Comparison of ENCODE assay signal across 23 cellular contexts in genomic region chr3:19749448-19750017, GRCh38.
"Had no signal": no experiment of that assay in that cellular context is flagged by ENCODE, and none has a peak within 500 bp of the region (broad histone marks: within the 10 kb centered on the region; RNA-seq: fewer than 3 reads in every experiment).

No MANE protein-coding gene starts in this region.

- DNase-seq: caudate nucleus; effector CD4-positive, alpha-beta T cell; endodermal cell; erythroblast; foreskin keratinocyte; head of caudate nucleus; hippocampal formation; mesenchymal stem cell; midbrain; retina; sigmoid colon; stimulated activated CD4-positive, alpha-beta T cell treated with anti-CD3 and anti-CD28 coated beads, Interleukin-12 subunit alpha, Interleukin-12 subunit beta, amount 100 ng/mL, for 4 hours; stimulated activated CD4-positive, alpha-beta T cell treated with anti-CD3 and anti-CD28 coated beads, Interleukin-2, amount 100 ng/mL, for 48 hours; testis had no signal

- H3K4me1 ChIP-seq: foreskin keratinocyte, left lung, parathyroid adenoma, psoas muscle, sigmoid colon, testis, tibial nerve had no signal

- H3K4me1 Mint-ChIP-seq: endodermal cell had no signal

- H3K27me3 Mint-ChIP-seq: natural killer cell treated with Interleukin-12 subunit alpha and Interleukin-12 subunit beta and Interleukin-15 and Interleukin-18, amount 100 ng/mL, for 72 hours had no signal

- H3K4me3 Mint-ChIP-seq: endodermal cell; natural killer cell treated with Interleukin-12 subunit alpha and Interleukin-12 subunit beta and Interleukin-15 and Interleukin-18, amount 100 ng/mL, for 72 hours; stimulated activated naive CD8-positive, alpha-beta T cell treated with anti-CD3 and anti-CD28 coated beads, Interleukin-15, Interleukin-2, amounts not matched to agents 100 ng/mL and 50 ng/mL, for 24 hours had no signal

- H3K79me2 ChIP-seq: parathyroid adenoma had no signal

- H3K36me3 ChIP-seq: left lung, sigmoid colon, tibial nerve had no signal

- H3K36me3 Mint-ChIP-seq: natural killer cell treated with Interleukin-12 subunit alpha and Interleukin-12 subunit beta and Interleukin-15 and Interleukin-18, amount 100 ng/mL, for 72 hours had no signal

- H3K9me3 ChIP-seq: psoas muscle, sigmoid colon, testis had no signal

- H3K27me3 ChIP-seq: foreskin keratinocyte, left lung, sigmoid colon, testis, tibial nerve had no signal

- H3K9me3 Mint-ChIP-seq: stimulated activated naive CD8-positive, alpha-beta T cell treated with anti-CD3 and anti-CD28 coated beads, Interleukin-15, Interleukin-2, amounts not matched to agents 100 ng/mL and 50 ng/mL, for 24 hours had no signal

- H3K4me3 ChIP-seq: coronary artery, left lung, lung, psoas muscle, sigmoid colon, skin epidermis, testis, tibial nerve had no signal

- ATAC-seq: foreskin keratinocyte, left lung, psoas muscle had no signal

- H2AFZ ChIP-seq: parathyroid adenoma had no signal

- H3K27ac ChIP-seq: coronary artery, foreskin keratinocyte, left lung, parathyroid adenoma, psoas muscle, sigmoid colon, skin epidermis, testis, tibial nerve had no signal

- H3K9ac ChIP-seq: parathyroid adenoma had no signal

- H3K27ac Mint-ChIP-seq: endodermal cell; natural killer cell treated with Interleukin-12 subunit alpha and Interleukin-12 subunit beta and Interleukin-15 and Interleukin-18, amount 100 ng/mL, for 72 hours; stimulated activated naive CD8-positive, alpha-beta T cell treated with anti-CD3 and anti-CD28 coated beads, Interleukin-15, Interleukin-2, amounts not matched to agents 100 ng/mL and 50 ng/mL, for 24 hours had no signal
